26 cellular contexts compared by ENCODE assay signal in the genomic region with DNA sequence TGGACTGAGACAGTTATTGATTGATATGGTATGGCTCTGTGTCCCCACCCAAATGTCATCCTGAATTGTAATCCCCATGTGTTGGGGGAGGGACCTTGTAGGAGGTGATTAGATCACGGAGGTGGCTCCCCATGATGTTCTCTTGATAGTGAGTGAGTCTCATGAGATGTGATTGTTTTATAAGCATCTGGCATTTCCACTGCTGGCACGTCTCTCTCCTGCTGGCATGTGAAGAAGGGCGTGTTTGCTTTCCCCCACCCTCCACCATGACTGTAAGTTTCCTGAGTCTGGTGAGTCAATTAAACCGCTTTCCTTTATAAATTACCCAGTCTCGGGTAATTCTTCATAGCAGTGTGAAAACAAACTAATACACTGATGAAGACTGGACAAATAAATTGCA.
A peak's percentile ranks its signal among the peaks of the same experiment; 100 is the strongest.
DNase-seq lines count a peak whose midpoint lies in the region; ATAC-seq and TF ChIP-seq lines count a peak whose summit lies in the region.
"Had no signal": no experiment of that assay in that cellular context is flagged by ENCODE, and none has a peak within 500 bp of the region (broad histone marks: within the 10 kb centered on the region; RNA-seq: fewer than 3 reads in every experiment).

No MANE protein-coding gene starts in this region.

- CTCF ChIA-PET in mammary epithelial cell (lab: Charles Lee; ENCODE audit: low non-redundant PET) (no interaction called here), PC-3 (lab: Charles Lee) (no interaction called here)

- in situ Hi-C loops in mammary epithelial cell (cut with MboI; ENCODE audit: low sequenced_read_pairs in 2 of 2), result no loop called here

- H3K4me3 Mint-ChIP-seq in type B pancreatic cell, result no peak overlapping the region
- H3K4me3 Mint-ChIP-seq: brain had no signal

- TF ChIP-seq POLR2A in breast epithelium (IDR thresholded peaks at IDR 0.05), result no peak

- no peaks in the 10 kb centered on the region for H3K9me3 ChIP-seq in mammary epithelial cell (replicated peaks; ENCODE audit: insufficient read depth, low read length)
- H3K9me3 ChIP-seq in breast epithelium, result peaks cover 0 to 5% of the 10 kb centered on the region in 2 donors
- no peaks in the 10 kb centered on the region for H3K9me3 ChIP-seq in PC-3 (ENCODE audit: low read length)
- H3K9me3 ChIP-seq: tibial nerve had no signal

- no peaks in the 10 kb centered on the region for H3K9me2 ChIP-seq in PC-3 (replicated peaks; ENCODE audit: low read length)

- no peak overlapping the region for H2AFZ ChIP-seq in mammary epithelial cell (ENCODE audit: low read depth, low read length)
- no peak overlapping the region for H2AFZ ChIP-seq in PC-3 (ENCODE audit: low read length)

- intact Hi-C loops in mammary epithelial cell (cut with micrococcal nuclease), result no loop called here
- intact Hi-C loops in breast epithelium (cut with DNase I; ENCODE audit: low total_unique reads), result no loop called here
- intact Hi-C loops in PC-3 (cut with micrococcal nuclease), result no loop called here

- no peak overlapping the region for H3K27ac ChIP-seq in mammary epithelial cell (ENCODE audit: insufficient read depth, low read depth, low read length)
- no peak overlapping the region for H3K27ac ChIP-seq in breast epithelium
- no peak overlapping the region for H3K27ac ChIP-seq in PC-3 (ENCODE audit: low read length)
- H3K27ac ChIP-seq: BLaER1 treated with 17β-estradiol and CSF1 and Interleukin-3, amounts not matched to agents 10 nM and 100 nM; tibial nerve; VCaP had no signal

- H4K20me1 ChIP-seq in mammary epithelial cell (ENCODE audit: insufficient read depth, low read length) (no peaks in the 10 kb centered on the region), PC-3 (ENCODE audit: low read length) (no peaks in the 10 kb centered on the region)
- H4K20me1 ChIP-seq: BLaER1 treated with 17β-estradiol and CSF1 and Interleukin-3, amounts not matched to agents 10 nM and 100 nM had no signal

- peak; percentile 51 for ATAC-seq in PC-3
- peak; percentile 64 for ATAC-seq in esophagus mucosa
- no peak for ATAC-seq in HG03469 (IDR thresholded peaks at IDR 0.05; ENCODE audit: unreplicated experiment)
- ATAC-seq: left ventricle myocardium superior; naive thymus-derived CD4-positive, alpha-beta T cell; Panc1 had no signal

- BruUV-seq in mammary epithelial cell (replicated peaks; lab: Mats Ljungman, UMichigan), result no TSS peak
- no TSS peak for BruUV-seq in PC-3 (replicated peaks; lab: Mats Ljungman, UMichigan)

- H3K4me3 ChIP-seq in mammary epithelial cell (replicated peaks in 1 of 3; ENCODE audit: insufficient read depth in 1 of 3, low read depth in 2 of 3, low read length in 3 of 3) (no peak overlapping the region), breast epithelium (no peak overlapping the region), PC-3 (ENCODE audit: low read length) (no peak overlapping the region)
- H3K4me3 ChIP-seq: tibial nerve had no signal

- no peaks in the 10 kb centered on the region for H3K27me3 Mint-ChIP-seq in type B pancreatic cell
- H3K27me3 Mint-ChIP-seq: brain; IgD-negative memory B cell; naive thymus-derived CD4-positive, alpha-beta T cell had no signal

- no peak overlapping the region for H3K4me2 ChIP-seq in mammary epithelial cell (ENCODE audit: insufficient read depth, low read depth, low read length)
- H3K4me2 ChIP-seq in PC-3 (ENCODE audit: low read length), result no peak overlapping the region
- H3K4me2 ChIP-seq: BLaER1 treated with 17β-estradiol and CSF1 and Interleukin-3, amounts not matched to agents 10 nM and 100 nM had no signal

- no peak for TF ChIP-seq CTCF in mammary epithelial cell (conservative IDR thresholded peaks at IDR 0.05 in 1 of 2, IDR thresholded peaks at IDR 0.05 in 1 of 2; ENCODE audit: extremely low read depth in 1 of 2, insufficient read depth in 1 of 2, low read depth in 1 of 2, low read length in 2 of 2)
- no peak for TF ChIP-seq CTCF in breast epithelium (IDR thresholded peaks at IDR 0.05)
- no peak for TF ChIP-seq CTCF in PC-3 (conservative IDR thresholded peaks at IDR 0.05; ENCODE audit: low read depth, low read length)
- TF ChIP-seq CTCF in type B pancreatic cell (conservative IDR thresholded peaks at IDR 0.05), result no peak

- H3F3A ChIP-seq in PC-3 (ENCODE audit: low read length, unreplicated experiment), result no peaks in the 10 kb centered on the region

- DNase-seq in mammary epithelial cell (peak; percentile 41), breast epithelium (ENCODE audit: low spot score in 2 of 2) (no peak), PC-3 (peak; percentile 9), type B pancreatic cell (ENCODE audit: extremely low spot score, unreplicated experiment) (no peak), OCI-M2 (lab: John Stamatoyannopoulos, UW; ENCODE audit: unreplicated experiment) (no peak)
- DNase-seq: activated T-cell treated with anti-CD3 and anti-CD28 coated beads for 4 hours; effector memory CD4-positive, alpha-beta T cell; islet precursor cell; left ventricle myocardium superior; midbrain; naive thymus-derived CD4-positive, alpha-beta T cell; NCI-H1092 treated with DMSO at 0.1 percent for 48 hours; NCI-H187 treated with DMSO at 0.1 percent for 48 hours; NCI-H526; NK-92 treated with Interleukin-12 subunit alpha and Interleukin-12 subunit beta, amount 100 ng/mL, for 24 hours; nucleus accumbens; SIG-M5; stimulated activated CD4-positive, alpha-beta T cell treated with anti-CD3 and anti-CD28 coated beads, Interleukin-15, amount 100 ng/mL, for 24 hours had no signal

- H3K27me3 ChIP-seq in mammary epithelial cell (ENCODE audit: insufficient read depth, low read length) (no peaks in the 10 kb centered on the region), breast epithelium (no peaks in the 10 kb centered on the region), PC-3 (ENCODE audit: low read length) (no peaks in the 10 kb centered on the region)
- H3K27me3 ChIP-seq: BLaER1 treated with 17β-estradiol and CSF1 and Interleukin-3, amounts not matched to agents 10 nM and 100 nM; tibial nerve had no signal

- H3K9me3 Mint-ChIP-seq in type B pancreatic cell, result peaks cover 9% of the 10 kb centered on the region

- H3K79me2 ChIP-seq in mammary epithelial cell (ENCODE audit: insufficient read depth, low read length), result peaks cover 5% of the 10 kb centered on the region
- no peaks in the 10 kb centered on the region for H3K79me2 ChIP-seq in PC-3 (ENCODE audit: low read length)

- dilution Hi-C loops in mammary epithelial cell (cut with HindIII; ENCODE audit: low sequenced_read_pairs), result no loop called here

- peaks cover 19% of the 10 kb centered on the region for H3K36me3 ChIP-seq in mammary epithelial cell (ENCODE audit: insufficient read depth, low read length)
- no peaks in the 10 kb centered on the region for H3K36me3 ChIP-seq in breast epithelium
- peaks cover 57% of the 10 kb centered on the region for H3K36me3 ChIP-seq in PC-3 (ENCODE audit: low read depth, low read length)

- no peak overlapping the region for H3K9ac ChIP-seq in mammary epithelial cell (ENCODE audit: insufficient read depth, low read length)
- no peak overlapping the region for H3K9ac ChIP-seq in PC-3 (ENCODE audit: low read length)
- H3K9ac ChIP-seq: BLaER1 treated with 17β-estradiol and CSF1 and Interleukin-3, amounts not matched to agents 10 nM and 100 nM had no signal

- H3K36me3 Mint-ChIP-seq in type B pancreatic cell, result peaks cover 40% of the 10 kb centered on the region

- WGBS in mammary epithelial cell (ENCODE audit: low coverage, missing lambda C conversion rate), result 97% methylated on average over 5 of the region's 5 CpGs

- H3K27ac Mint-ChIP-seq in type B pancreatic cell, result peak overlapping the region; percentile 27
- H3K27ac Mint-ChIP-seq: brain had no signal

- POLR2A ChIA-PET in PC-3 (lab: Charles Lee; ENCODE audit: unreplicated experiment), result no interaction called here

- H3K4me1 ChIP-seq in mammary epithelial cell (ENCODE audit: insufficient read depth, low read length) (no peaks in the 10 kb centered on the region), breast epithelium (no peaks in the 10 kb centered on the region), PC-3 (ENCODE audit: insufficient read depth, low read length) (no peaks in the 10 kb centered on the region)

- H3K4me1 Mint-ChIP-seq in type B pancreatic cell (ENCODE audit: unreplicated experiment), result no peaks in the 10 kb centered on the region
- H3K4me1 Mint-ChIP-seq: brain had no signal

Comparison
In these comparisons a context has a peak if more than half of its experiments do, and no peak if none do; other contexts are left out.
1. DNase-seq: peak in mammary epithelial cell (single experiment) and PC-3 (single experiment); none in breast epithelium (0 of 2), type B pancreatic cell (single experiment) and OCI-M2 (single experiment).